In the genomic region with DNA sequence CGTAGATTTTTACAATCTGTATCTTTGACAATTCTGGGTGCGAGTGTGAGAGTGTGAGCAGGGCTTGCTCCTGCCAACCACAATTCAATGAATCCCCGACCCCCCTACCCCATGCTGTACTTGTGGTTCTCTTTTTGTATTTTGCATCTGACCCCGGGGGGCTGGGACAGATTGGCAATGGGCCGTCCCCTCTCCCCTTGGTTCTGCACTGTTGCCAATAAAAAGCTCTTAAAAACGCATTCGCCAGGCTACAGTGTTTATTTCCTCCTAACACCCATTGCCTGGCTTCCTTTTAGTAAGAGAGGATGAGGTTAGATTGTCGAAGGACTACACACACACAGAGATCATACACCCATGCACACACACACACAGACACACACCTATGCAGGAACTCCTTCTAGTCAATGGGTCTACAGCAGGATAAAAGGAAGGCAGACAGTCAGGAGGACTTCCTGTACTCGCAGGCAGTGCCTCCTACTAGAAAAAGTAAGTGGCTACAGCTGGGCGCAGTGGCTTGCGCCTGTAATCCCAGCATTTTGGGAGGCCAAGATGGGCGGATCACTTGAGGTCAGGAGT, we compare ENCODE assay signal across 14 cellular contexts. TPM values are rescaled to one million over a fixed set of nuclear protein-coding genes. Genes with fewer than 3 reads are reported as not detected.
DNase-seq lines count a peak whose midpoint lies in the region; ATAC-seq and TF ChIP-seq lines count a peak whose summit lies in the region.
"Had no signal": no experiment of that assay in that cellular context is flagged by ENCODE, and none has a peak within 500 bp of the region (broad histone marks: within the 10 kb centered on the region; RNA-seq: fewer than 3 reads in every experiment).

No MANE protein-coding gene starts in this region.

- no peaks in the 10 kb centered on the region for H3K9me3 Mint-ChIP-seq in activated naive CD8-positive, alpha-beta T cell treated with anti-CD3 and anti-CD28 coated beads for 36 hours

- peaks cover 6 to 35% of the 10 kb centered on the region in 2 donors for H3K4me1 ChIP-seq in thyroid gland
- peaks cover 1 to 45% (median 30%) of the 10 kb centered on the region in 9 donors for H3K4me1 ChIP-seq in heart right ventricle

- no peak for ATAC-seq in heart right ventricle

- peaks cover 9% of the 10 kb centered on the region for H3K27me3 Mint-ChIP-seq in activated naive CD8-positive, alpha-beta T cell treated with anti-CD3 and anti-CD28 coated beads for 36 hours

- intact Hi-C loops in thyroid gland (cut with DNase I) (no loop called here), heart right ventricle (cut with DNase I) (loop anchor here in 1 of 10 donors (10.0 kb wide), 1 partner anchor 50 kb away; a partner anchor contains a TSS)

- WGBS in thyroid gland, 2 donors, result 40 to 54% methylated on average over 12 of the region's 12 CpGs
- 62 to 65% methylated on average over 12 of the region's 12 CpGs for WGBS in heart right ventricle, 2 donors

- H3K27ac Mint-ChIP-seq in activated naive CD8-positive, alpha-beta T cell treated with anti-CD3 and anti-CD28 coated beads for 36 hours, result no peak overlapping the region

- H3K4me3 Mint-ChIP-seq in activated naive CD8-positive, alpha-beta T cell treated with anti-CD3 and anti-CD28 coated beads for 36 hours, result no peak overlapping the region

- H3K27me3 ChIP-seq in thyroid gland (no peaks in the 10 kb centered on the region), heart right ventricle (peaks cover 0 to 46% (median 0%) of the 10 kb centered on the region in 7 donors)
- H3K27me3 ChIP-seq: ovary had no signal

- H3K4me1 Mint-ChIP-seq in activated naive CD8-positive, alpha-beta T cell treated with anti-CD3 and anti-CD28 coated beads for 36 hours, result peaks cover 41% of the 10 kb centered on the region

- H3K36me3 ChIP-seq in thyroid gland (no peaks in the 10 kb centered on the region), heart right ventricle (no peaks in the 10 kb centered on the region)
- H3K36me3 ChIP-seq: adrenal gland, ovary, thoracic aorta had no signal

- no peak overlapping the region for H3K27ac ChIP-seq in thyroid gland
- H3K27ac ChIP-seq in heart right ventricle, result no peak overlapping the region
- H3K27ac ChIP-seq: adrenal gland, ovary, thoracic aorta had no signal

- peak; percentile 72 for DNase-seq in activated effector memory CD4-positive, alpha-beta T cell treated with anti-CD3 and anti-CD28 coated beads, Interleukin-2, amount 50 U/mL, for 16 hours
- DNase-seq in activated effector memory CD4-positive, alpha-beta T cell treated with Interleukin-2 at 50 U/mL for 16 hours, result no peak
- DNase-seq in T-helper 22 cell (ENCODE audit: low read depth), result peak; percentile 41
- peak; percentile 60 for DNase-seq in fibroblast of pulmonary artery (ENCODE audit: low read depth)
- peak; percentile 35 to 38 for DNase-seq in thyroid gland
- DNase-seq in heart right ventricle, result no peak
- DNase-seq in activated naive CD8-positive, alpha-beta T cell treated with anti-CD3 and anti-CD28 coated beads for 36 hours, result no peak
- DNase-seq in retina, result no peak
- DNase-seq: activated T-cell treated with anti-CD3 and anti-CD28 coated beads for 4 hours, adrenal gland, NCI-H1092, NCI-H2227 treated with DMSO at 0.1 percent for 48 hours had no signal

- no peak for TF ChIP-seq POLR2A in thyroid gland (IDR thresholded peaks at IDR 0.05)

- TF ChIP-seq CTCF in fibroblast of pulmonary artery (IDR thresholded peaks at IDR 0.05; ENCODE audit: low read length, missing control alignments) (no peak), thyroid gland (IDR thresholded peaks at IDR 0.05) (no peak), heart right ventricle (IDR thresholded peaks at IDR 0.05) (no peak)

- H3K9me3 ChIP-seq in thyroid gland (no peaks in the 10 kb centered on the region), heart right ventricle (no peaks in the 10 kb centered on the region)
- H3K9me3 ChIP-seq: adrenal gland, ovary, thoracic aorta had no signal

- H3K4me3 ChIP-seq in fibroblast of pulmonary artery (replicated peaks; ENCODE audit: low read depth, low read length) (no peak overlapping the region), thyroid gland (replicated peaks in 1 of 3) (no peak overlapping the region), heart right ventricle (no peak overlapping the region)
- H3K4me3 ChIP-seq: adrenal gland, ovary, thoracic aorta had no signal

- H3K36me3 Mint-ChIP-seq in activated naive CD8-positive, alpha-beta T cell treated with anti-CD3 and anti-CD28 coated beads for 36 hours, result peaks cover 12% of the 10 kb centered on the region

RNA-seq across cellular contexts. Expression of a gene that starts 7.2 kb away (rescaled TPM):
- total RNA-seq in thyroid gland (1 to 10 TPM; 1.6 to 3.3 (median 2.4) TPM), heart right ventricle (10 to 100 TPM in 2 of 10 donors, 1 to 10 TPM in 7, under 1 TPM in 1; 0.39 to 54.5 (median 4.9) TPM)
- polyA plus RNA-seq in heart right ventricle, result 1 to 10 TPM; 2.1 to 5.5 TPM
- 10 to 100 TPM in 1 of 2 experiments, 1 to 10 TPM in 1; 9.7 to 10.5 TPM for total RNA-seq in activated naive CD8-positive, alpha-beta T cell treated with anti-CD3 and anti-CD28 coated beads for 36 hours

RNA-seq across cellular contexts. Expression of a gene that starts 21.8 kb away (rescaled TPM):
- total RNA-seq in thyroid gland (1 to 10 TPM; 1.8 to 7.3 (median 4.6) TPM), heart right ventricle (10 to 100 TPM; 15.9 to 33.7 (median 21.8) TPM)
- polyA plus RNA-seq in heart right ventricle, result 10 to 100 TPM; 11.1 to 13.3 TPM
- total RNA-seq in activated naive CD8-positive, alpha-beta T cell treated with anti-CD3 and anti-CD28 coated beads for 36 hours, result 1 to 10 TPM; 1.3 to 1.8 TPM

RNA-seq across cellular contexts. Expression of a gene that starts 23.2 kb away (rescaled TPM):
- 1 to 10 TPM in 1 of 4 donors, under 1 TPM in 1, not detected in 2; 0.73 to 1.1 TPM for total RNA-seq in thyroid gland
- 1 to 10 TPM in 1 of 10 donors, under 1 TPM in 4, not detected in 5; 0.32 to 3.6 (median 0.57) TPM for total RNA-seq in heart right ventricle
- polyA plus RNA-seq in heart right ventricle, result under 1 TPM; 0.51 to 0.68 TPM
- total RNA-seq in activated naive CD8-positive, alpha-beta T cell treated with anti-CD3 and anti-CD28 coated beads for 36 hours, result 1 to 10 TPM; 1.4 to 1.9 TPM

RNA-seq across cellular contexts. Expression of a gene that starts 32.2 kb away (rescaled TPM):
- total RNA-seq in thyroid gland (10 to 100 TPM; 34.3 to 50.8 (median 45.1) TPM), heart right ventricle (10 to 100 TPM; 24.9 to 78.6 (median 42.3) TPM)
- 10 to 100 TPM; 62.3 to 70.0 TPM for polyA plus RNA-seq in heart right ventricle
- 100 to 1,000 TPM; 133 to 134 TPM for total RNA-seq in activated naive CD8-positive, alpha-beta T cell treated with anti-CD3 and anti-CD28 coated beads for 36 hours

RNA-seq across cellular contexts. Expression of a gene that starts 51.3 kb away (rescaled TPM):
- total RNA-seq in thyroid gland (100 to 1,000 TPM in 2 of 4 donors, 10 to 100 TPM in 2; 89.1 to 157 (median 113) TPM), heart right ventricle (100 to 1,000 TPM; 113 to 194 (median 136) TPM)
- polyA plus RNA-seq in heart right ventricle, result 100 to 1,000 TPM; 147 to 183 TPM
- 10 to 100 TPM; 50.0 to 53.2 TPM for total RNA-seq in activated naive CD8-positive, alpha-beta T cell treated with anti-CD3 and anti-CD28 coated beads for 36 hours

Comparison
In these comparisons a context has a peak if more than half of its experiments do, and no peak if none do; other contexts are left out.
1. DNase-seq: peak in activated effector memory CD4-positive, alpha-beta T cell treated with anti-CD3 and anti-CD28 coated beads, Interleukin-2, amount 50 U/mL, for 16 hours (single experiment), T-helper 22 cell (single experiment), fibroblast of pulmonary artery (single experiment) and thyroid gland (2 of 2); none in activated effector memory CD4-positive, alpha-beta T cell treated with Interleukin-2 at 50 U/mL for 16 hours (single experiment), heart right ventricle (0 of 2), activated naive CD8-positive, alpha-beta T cell treated with anti-CD3 and anti-CD28 coated beads for 36 hours (single experiment) and retina (single experiment).